18 cellular contexts compared by ENCODE assay signal in the genomic region with DNA sequence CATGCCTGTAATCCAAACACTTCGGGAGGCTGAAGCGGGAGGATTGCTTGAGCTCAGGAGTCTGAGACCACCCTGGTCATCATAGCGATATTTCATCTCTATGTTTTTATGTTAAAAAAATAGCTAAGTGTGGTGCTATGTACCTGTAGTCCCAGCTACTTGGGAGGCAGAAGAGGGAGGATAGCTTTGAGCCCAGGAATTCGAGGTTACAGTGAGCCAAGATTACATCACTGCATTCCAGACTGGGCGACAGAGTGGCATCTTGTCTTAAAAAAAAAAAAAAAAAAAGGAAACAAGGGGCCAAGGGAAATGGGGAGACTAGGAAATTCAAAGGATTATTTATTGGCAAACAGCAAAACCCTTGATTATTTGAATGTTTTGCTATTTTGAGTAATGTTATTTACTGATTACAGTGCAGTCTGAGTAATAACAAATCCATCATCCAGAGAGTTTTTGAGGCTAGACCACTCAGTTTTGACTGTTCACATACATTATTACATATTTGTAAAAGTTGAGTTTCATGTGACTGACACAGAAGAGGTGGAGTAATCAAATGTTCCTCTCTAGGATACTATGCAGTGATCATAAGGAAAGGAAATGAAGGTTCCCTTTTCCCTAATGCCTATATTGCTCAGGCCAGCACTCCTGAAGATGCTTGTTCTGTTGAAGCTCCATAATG.
"Had no signal": no experiment of that assay in that cellular context is flagged by ENCODE, and none has a peak within 500 bp of the region (broad histone marks: within the 10 kb centered on the region; RNA-seq: fewer than 3 reads in every experiment).

No MANE protein-coding gene starts in this region.

- H3K36me3 Mint-ChIP-seq: mesothelial cell of epicardium had no signal

- H3K27ac Mint-ChIP-seq: mesothelial cell of epicardium, progenitor cell of endocrine pancreas, type B pancreatic cell had no signal

- H3K4me1 ChIP-seq: breast epithelium had no signal

- H3K27me3 ChIP-seq: breast epithelium, gastrocnemius medialis, heart left ventricle, right atrium auricular region had no signal

- H3K4me1 Mint-ChIP-seq: immature natural killer cell, mesothelial cell of epicardium had no signal

- H3K27me3 Mint-ChIP-seq: activated naive CD8-positive, alpha-beta T cell treated with anti-CD3 and anti-CD28 coated beads for 36 hours; type B pancreatic cell had no signal

- ATAC-seq: activated CD4-positive, CD25-positive, alpha-beta regulatory T cell treated with anti-CD3 and anti-CD28 coated beads, Interleukin-2, amount 50 U/mL, for 24 hours; gastrocnemius medialis; heart left ventricle; lower lobe of right lung had no signal

- H3K9me3 ChIP-seq: breast epithelium, gastrocnemius medialis, heart left ventricle, lower lobe of right lung, right atrium auricular region had no signal

- H3K9me3 Mint-ChIP-seq: activated naive CD8-positive, alpha-beta T cell treated with anti-CD3 and anti-CD28 coated beads for 36 hours; immature natural killer cell; mesothelial cell of epicardium had no signal

- DNase-seq: activated CD4-positive, alpha-beta T cell treated with anti-CD3 and anti-CD28 coated beads, Interleukin-2, amount 50 U/mL, for 4 hours; activated naive CD8-positive, alpha-beta T cell treated with anti-CD3 and anti-CD28 coated beads for 36 hours; activated T-cell treated with anti-CD3 and anti-CD28 coated beads for 4 hours; aorta; cerebellar nuclear complex; gastrocnemius medialis; heart left ventricle; immature natural killer cell; lower lobe of right lung; stimulated activated CD4-positive, alpha-beta T cell treated with anti-CD3 and anti-CD28 coated beads, Interleukin-2, amount 100 ng/mL, for 48 hours; stimulated activated naive CD4-positive, alpha-beta T cell; T-helper 9 cell had no signal

- H3K4me3 ChIP-seq: breast epithelium, gastrocnemius medialis, heart left ventricle, lower lobe of right lung, right atrium auricular region had no signal

- H3K36me3 ChIP-seq: breast epithelium, gastrocnemius medialis, heart left ventricle, lower lobe of right lung, right atrium auricular region had no signal

- H3K4me3 Mint-ChIP-seq: activated naive CD8-positive, alpha-beta T cell treated with anti-CD3 and anti-CD28 coated beads for 36 hours; mesothelial cell of epicardium; type B pancreatic cell had no signal

- H3K27ac ChIP-seq: breast epithelium, gastrocnemius medialis, heart left ventricle, lower lobe of right lung, right atrium auricular region had no signal
